ENCODE assay signal across 14 cellular contexts in genomic region chr9:85662558-85662957, GRCh38.
"Had no signal": no experiment of that assay in that cellular context is flagged by ENCODE, and none has a peak within 500 bp of the region (broad histone marks: within the 10 kb centered on the region; RNA-seq: fewer than 3 reads in every experiment).

No MANE protein-coding gene starts in this region.

- H3K36me3 ChIP-seq: ascending aorta, neural progenitor cell, ovary had no signal

- H3K4me3 ChIP-seq: ascending aorta, dorsolateral prefrontal cortex, lung, neural progenitor cell, ovary, upper lobe of left lung had no signal

- H3K9me3 ChIP-seq: ascending aorta, ovary, upper lobe of left lung had no signal

- H3K27me3 ChIP-seq: ascending aorta, dorsolateral prefrontal cortex, neural progenitor cell, ovary, upper lobe of left lung had no signal

- H3K4me1 ChIP-seq: ascending aorta, neural progenitor cell, upper lobe of left lung had no signal

- H3K9me3 Mint-ChIP-seq: endodermal cell; neural progenitor cell; T-helper 2 cell treated with Interferon-gamma antibody and Interleukin-4, amounts not matched to agents 5 μg/mL and 100 μg/mL, for 36 hours had no signal

- H3K9ac ChIP-seq: neural progenitor cell had no signal

- H2AFZ ChIP-seq: neural progenitor cell had no signal

- H3K27ac Mint-ChIP-seq: neural progenitor cell; T-helper 2 cell treated with Interferon-gamma antibody and Interleukin-4, amounts not matched to agents 5 μg/mL and 100 μg/mL, for 36 hours had no signal

- DNase-seq: activated CD4-positive, alpha-beta T cell treated with anti-CD3 and anti-CD28 coated beads, Interleukin-2, amount 50 U/mL, for 1 hour; activated CD4-positive, CD25-positive, alpha-beta regulatory T cell; activated naive CD4-positive, alpha-beta T cell; dorsolateral prefrontal cortex; endodermal cell; islet precursor cell; midbrain; ovary; stimulated activated naive CD8-positive, alpha-beta T cell treated with anti-CD3 and anti-CD28 coated beads, Interleukin-15, Interleukin-2, amounts not matched to agents 100 U/mL and 50 U/mL, for 24 hours; upper lobe of left lung had no signal

- H3K4me3 Mint-ChIP-seq: endodermal cell; neural progenitor cell; T-helper 2 cell treated with Interferon-gamma antibody and Interleukin-4, amounts not matched to agents 5 μg/mL and 100 μg/mL, for 36 hours had no signal

- H3K4me1 Mint-ChIP-seq: endodermal cell, neural progenitor cell had no signal

- H3K27ac ChIP-seq: ascending aorta, neural progenitor cell, ovary, upper lobe of left lung had no signal

- H3K4me2 ChIP-seq: neural progenitor cell had no signal
